Comparison of ENCODE assay signal across 14 cellular contexts in genomic region chr2:22890142-22890541, GRCh38.
"Had no signal": no experiment of that assay in that cellular context is flagged by ENCODE, and none has a peak within 500 bp of the region (broad histone marks: within the 10 kb centered on the region; RNA-seq: fewer than 3 reads in every experiment).

No MANE protein-coding gene starts in this region.

- H3K4me1 Mint-ChIP-seq: activated B cell treated with CpG ODN at 0.5 μM for 24 hours; naive B cell; stimulated activated naive B cell treated with anti-CD40 and anti-IgM and Interleukin-4, amounts not matched to agents 10 μg/mL and 1 μg/mL and 100 μg/mL, for 72 hours had no signal

- H3K27ac Mint-ChIP-seq: activated B cell treated with CpG ODN at 0.5 μM for 24 hours; activated CD8-positive, alpha-beta T cell treated with anti-CD3 and anti-CD28 coated beads for 36 hours; naive B cell; stimulated activated naive B cell treated with anti-CD40 and anti-IgM and Interleukin-4, amounts not matched to agents 10 μg/mL and 1 μg/mL and 100 μg/mL, for 72 hours had no signal

- H3K36me3 Mint-ChIP-seq: naive B cell; stimulated activated naive B cell treated with anti-CD40 and anti-IgM and Interleukin-4, amounts not matched to agents 10 μg/mL and 1 μg/mL and 100 μg/mL, for 72 hours had no signal

- H3K9me3 Mint-ChIP-seq: activated B cell treated with CpG ODN at 0.5 μM for 24 hours; activated CD8-positive, alpha-beta T cell treated with anti-CD3 and anti-CD28 coated beads for 36 hours; stimulated activated naive B cell treated with anti-CD40 and anti-IgM and Interleukin-4, amounts not matched to agents 10 μg/mL and 1 μg/mL and 100 μg/mL, for 72 hours had no signal

- DNase-seq: activated B cell treated with CpG ODN at 0.5 μM for 24 hours; activated CD4-positive, alpha-beta T cell treated with anti-CD3 and anti-CD28 coated beads for 48 hours; activated CD8-positive, alpha-beta T cell treated with anti-CD3 and anti-CD28 coated beads for 36 hours; activated effector memory CD4-positive, alpha-beta T cell treated with Interleukin-2 at 50 U/mL for 16 hours; activated naive CD4-positive, alpha-beta T cell treated with anti-CD3 and anti-CD28 coated beads, Interleukin-2, amount 50 U/mL, for 16 hours; activated T-cell treated with anti-CD3 and anti-CD28 coated beads, Interleukin-2, amount 50 U/mL, for 4 hours; hippocampal formation; kidney; left lung; mammary epithelial cell; naive B cell; stimulated activated CD4-positive, alpha-beta T cell treated with anti-CD3 and anti-CD28 coated beads, Interleukin-2, amount 100 ng/mL, for 48 hours; stimulated activated naive B cell treated with anti-CD40 and anti-IgM and Interleukin-4, amounts not matched to agents 10 μg/mL and 1 μg/mL and 100 μg/mL, for 72 hours; thyroid gland had no signal

- H3K4me3 Mint-ChIP-seq: activated B cell treated with CpG ODN at 0.5 μM for 24 hours; activated CD8-positive, alpha-beta T cell treated with anti-CD3 and anti-CD28 coated beads for 36 hours; activated T-cell treated with anti-CD3 and anti-CD28 coated beads, Interleukin-2, amount 50 U/mL, for 4 hours; naive B cell; stimulated activated naive B cell treated with anti-CD40 and anti-IgM and Interleukin-4, amounts not matched to agents 10 μg/mL and 1 μg/mL and 100 μg/mL, for 72 hours had no signal

- H3K27me3 Mint-ChIP-seq: activated B cell treated with CpG ODN at 0.5 μM for 24 hours; stimulated activated naive B cell treated with anti-CD40 and anti-IgM and Interleukin-4, amounts not matched to agents 10 μg/mL and 1 μg/mL and 100 μg/mL, for 72 hours had no signal
